Comparison of ENCODE assay signal across 23 cellular contexts in the genomic region with DNA sequence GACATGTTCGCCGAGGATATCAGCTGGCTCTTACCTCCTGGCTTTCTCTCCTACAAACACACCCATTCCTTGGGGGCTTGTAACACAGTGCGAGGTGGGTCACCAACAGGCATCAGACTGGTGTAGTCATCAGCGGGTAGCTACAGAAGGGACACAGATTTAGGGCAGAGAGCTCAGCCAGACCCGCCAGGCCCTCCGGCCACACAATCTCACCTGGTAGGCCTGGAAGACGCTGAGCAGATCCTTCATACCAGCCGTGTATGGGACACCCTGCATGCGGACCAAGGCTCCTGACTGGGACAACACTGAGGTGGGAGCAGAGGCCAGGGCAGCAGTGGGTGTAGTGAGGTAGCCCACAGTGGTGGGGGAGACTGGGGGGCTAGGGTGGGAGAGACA. TPM values are rescaled to one million over a fixed set of nuclear protein-coding genes. Genes with fewer than 3 reads are reported as not detected.
DNase-seq lines count a peak whose midpoint lies in the region; ATAC-seq, FAIRE-seq and TF ChIP-seq lines count a peak whose summit lies in the region.
"Had no signal": no experiment of that assay in that cellular context is flagged by ENCODE, and none has a peak within 500 bp of the region (broad histone marks: within the 10 kb centered on the region; RNA-seq: fewer than 3 reads in every experiment).

No MANE protein-coding gene starts in this region.

- TF ChIP-seq POLR2A in HepG2 (IDR thresholded peaks at IDR 0.05; ENCODE audit: insufficient read depth in 1 of 2, low read depth in 2 of 2, low read length in 2 of 2): no peak
- no peak for TF ChIP-seq POLR2A in esophagus squamous epithelium (IDR thresholded peaks at IDR 0.05)

- TF ChIP-seq EP300 in HepG2 (IDR thresholded peaks at IDR 0.05; ENCODE audit: low read depth in 2 of 2, low read length in 2 of 2) (no peak), HepG2 (CRISPR knock-in tag; IDR thresholded peaks at IDR 0.05; ENCODE audit: borderline replicate concordance) (no peak)

- no TSS peak for BruUV-seq in HepG2 (replicated peaks; lab: Mats Ljungman, UMichigan)

- FAIRE-seq in HepG2 (lab: Jason Lieb, UNC) (no peak), urothelium cell line (lab: Jason Lieb, UNC) (peak; percentile 56)
- FAIRE-seq: A549, HTR-8/SVneo had no signal

- H3K9me3 Mint-ChIP-seq in WTC11: no peaks in the 10 kb centered on the region
- H3K9me3 Mint-ChIP-seq: CD4-positive, CD25-positive, alpha-beta regulatory T cell had no signal

- peak; percentile 55 for DNase-seq in activated effector memory CD4-positive, alpha-beta T cell treated with anti-CD3 and anti-CD28 coated beads, Interleukin-2, amount 50 U/mL, for 16 hours
- DNase-seq in activated effector memory CD4-positive, alpha-beta T cell treated with Interleukin-2 at 50 U/mL for 16 hours: no peak
- DNase-seq in WTC11 (ENCODE audit: low spot score) (no peak), HepG2 (ENCODE audit: low spot score) (no peak), urothelium cell line (ENCODE audit: low spot score) (no peak), esophagus squamous epithelium (lab: John Stamatoyannopoulos, UW) (no peak), AG08396 (ENCODE audit: low spot score) (no peak)
- DNase-seq: BE2C; CD4-positive, CD25-positive, alpha-beta regulatory T cell; DMS79; GM23248; IMR-90; MV-4-11; NCI-H1105 treated with DMSO at 0.1 percent for 48 hours; NCI-H446; NCI-H526 had no signal

- no peak overlapping the region for H3K4me2 ChIP-seq in HepG2 (ENCODE audit: low read depth, low read length)
- H3K4me2 ChIP-seq: A549 had no signal

- H3K27me3 ChIP-seq in HepG2 (ENCODE audit: control insufficient read depth in 1 of 2, insufficient read depth in 2 of 2, low read length in 2 of 2) (no peaks in the 10 kb centered on the region; a peak in 1 of 5 replicates), esophagus squamous epithelium (no peaks in the 10 kb centered on the region)
- H3K27me3 ChIP-seq: BE2C, Peyer's patch, SJSA1 had no signal

- H3K9me3 ChIP-seq in HepG2 (ENCODE audit: low read length): no peaks in the 10 kb centered on the region
- no peaks in the 10 kb centered on the region for H3K9me3 ChIP-seq in esophagus squamous epithelium
- H3K9me3 ChIP-seq: A549, BE2C, HAP-1, Peyer's patch, SJSA1 had no signal

- TF ChIP-seq CTCF in WTC11 (IDR thresholded peaks at IDR 0.05) (no peak), HepG2 (CRISPR knock-in tag; IDR thresholded peaks at IDR 0.05) (no peak), esophagus squamous epithelium (IDR thresholded peaks at IDR 0.05) (no peak)

- H3K4me3 ChIP-seq in HepG2 (replicated peaks in 1 of 3; ENCODE audit: insufficient read depth in 1 of 3, low read depth in 2 of 3, low read length in 3 of 3): no peak overlapping the region
- no peak overlapping the region for H3K4me3 ChIP-seq in esophagus squamous epithelium
- H3K4me3 ChIP-seq: A549, GM23248, HAP-1, Peyer's patch, SJSA1 had no signal

- no peak overlapping the region for H3K27ac ChIP-seq in HepG2 (ENCODE audit: extremely low read length, insufficient read depth, low read length)
- no peak overlapping the region for H3K27ac ChIP-seq in esophagus squamous epithelium
- H3K27ac ChIP-seq: A549, GM23248, Peyer's patch, SJSA1 had no signal

- no peak overlapping the region for H3K4me3 Mint-ChIP-seq in WTC11

- peaks cover 20% of the 10 kb centered on the region for H3K4me1 Mint-ChIP-seq in WTC11

- no peak overlapping the region for H2AFZ ChIP-seq in HepG2 (ENCODE audit: low read length)
- H2AFZ ChIP-seq: GM23248 had no signal

- peaks cover 42% of the 10 kb centered on the region for H3K4me1 ChIP-seq in HepG2 (ENCODE audit: insufficient read depth, low read length)
- peaks cover 0 to 61% (median 0%) of the 10 kb centered on the region in 3 donors for H3K4me1 ChIP-seq in esophagus squamous epithelium
- H3K4me1 ChIP-seq: HAP-1, SJSA1 had no signal

- intact Hi-C loops in HepG2 (cut with micrococcal nuclease; ENCODE audit: unreplicated experiment) (no loop called here), esophagus squamous epithelium (cut with DNase I) (loop anchor here (10.0 kb wide), 1 partner anchor 145 kb away; a partner anchor contains a TSS)

- H3K79me2 ChIP-seq in HepG2 (ENCODE audit: insufficient read depth, low read length): peaks cover 19% of the 10 kb centered on the region

- H3K36me3 ChIP-seq in HepG2 (replicated peaks in 1 of 2; ENCODE audit: control insufficient read depth in 1 of 2, insufficient read depth in 2 of 2, low read length in 2 of 2): peaks cover 39 to 77% of the 10 kb centered on the region in 2 experiments
- peaks cover 18 to 75% (median 23%) of the 10 kb centered on the region in 3 donors for H3K36me3 ChIP-seq in esophagus squamous epithelium

- POLR2A ChIA-PET in WTC11 (lab: Charles Lee) (interaction anchor here (1.8 kb wide), 1 partner anchor 145 kb away, joined by 5 read pairs; a partner anchor contains a TSS), HepG2 (lab: Yijun Ruan, JAX) (interaction anchor here (0.7 to 1.5 kb wide), 5 partner anchors 27 to 179 kb away, joined by 3 to 5 read pairs (median 3); no protein-coding TSS in a partner anchor)

- TF ChIP-seq RAD21 in HepG2 (CRISPR knock-in tag; IDR thresholded peaks at IDR 0.05): no peak

- peaks cover 40% of the 10 kb centered on the region for H3K36me3 Mint-ChIP-seq in WTC11

- CTCF ChIA-PET in WTC11 (lab: Charles Lee) (interaction anchor here (0.6 to 1.0 kb wide), 3 partner anchors 136 to 146 kb away, joined by 3 to 10 read pairs (median 3); no protein-coding TSS in a partner anchor), HepG2 (lab: Yijun Ruan, JAX; ENCODE audit: low intra/inter-chr PET ratio, low total read pairs) (interaction anchor here (0.8 to 1.3 kb wide), 2 partner anchors 189 to 237 kb away, joined by 3 read pairs; no protein-coding TSS in a partner anchor)

- WGBS in HepG2 (ENCODE audit: low lambda C conversion rate): 100% methylated on average over 8 of the region's 9 CpGs
- WGBS in esophagus squamous epithelium, 2 donors: 70 to 100% methylated on average over 2 to 3 of the region's 9 CpGs

- no peak overlapping the region for H3K9ac ChIP-seq in HepG2 (ENCODE audit: insufficient read depth, low read depth, low read length)
- H3K9ac ChIP-seq: GM23248 had no signal

- peaks cover 44% of the 10 kb centered on the region for H4K20me1 ChIP-seq in HepG2 (ENCODE audit: insufficient read depth, low read length)

- no peaks in the 10 kb centered on the region for H3K27me3 Mint-ChIP-seq in WTC11 (ENCODE audit: low read depth)
- H3K27me3 Mint-ChIP-seq: CD4-positive, CD25-positive, alpha-beta regulatory T cell had no signal

- ATAC-seq in WTC11 (no peak), HepG2 (no peak), HG03378 (IDR thresholded peaks at IDR 0.05; ENCODE audit: unreplicated experiment) (no peak)

- no peak overlapping the region for H3K27ac Mint-ChIP-seq in WTC11
- H3K27ac Mint-ChIP-seq: CD4-positive, CD25-positive, alpha-beta regulatory T cell had no signal

- in situ Hi-C loops in HepG2 (cut with HindIII; ENCODE audit: extremely low pct_ligation_motif_present, low pct_unique_long_range_greater_than_20kb): loop anchor here (10.0 kb wide), 1 partner anchor 145 kb away; a partner anchor contains a TSS

RNA-seq across cellular contexts. Expression of a gene that starts 5.8 kb away (rescaled TPM):
- total RNA-seq in WTC11 (2021): 48.5 to 55.0 TPM (median 49.8 TPM) in 3 replicates
- 17.1 and 21.1 TPM in 2 replicates for total RNA-seq in HepG2 (2016; rRNA removed; fragmentation: Illumina TruSeq; extraction: Trizol)
- total RNA-seq in HepG2 (2016; cell fraction: cytosol; rRNA removed; fragmentation: Illumina TruSeq; extraction: Trizol; ENCODE audit: low read depth): 6.8 and 7.6 TPM in 2 replicates
- total RNA-seq in HepG2 (2016; cell fraction: insoluble cytoplasmic fraction; rRNA removed; fragmentation: Illumina TruSeq; extraction: Trizol): 14.0 and 20.2 TPM in 2 replicates
- 8.4 and 9.8 TPM in 2 replicates for total RNA-seq in HepG2 (2016; cell fraction: membrane; rRNA removed; fragmentation: Illumina TruSeq; extraction: Trizol)
- total RNA-seq in HepG2 (2016; cell fraction: nucleus; rRNA removed; fragmentation: Illumina TruSeq; extraction: Trizol): 30.8 and 33.0 TPM in 2 replicates
- 32.4 and 36.3 TPM in 2 replicates for polyA plus RNA-seq in HepG2 (2011; rRNA removed)
- polyA plus RNA-seq in HepG2 (2011; cell fraction: cytosol; rRNA removed): 15.3 and 21.4 TPM in 2 replicates
- polyA plus RNA-seq in HepG2 (2011; cell fraction: nucleus; rRNA removed): 149 and 178 TPM in 2 replicates
- polyA plus RNA-seq in HepG2 (2012): 22.9 and 25.0 TPM in 2 replicates
- 1.9 and 2.0 TPM in 2 replicates for polyA plus RNA-seq in HepG2 (2016; cell fraction: cytosol; fragmentation: Illumina TruSeq; extraction: Trizol; ENCODE audit: low read depth)
- 20.9 and 25.3 TPM in 2 replicates for polyA plus RNA-seq in HepG2 (2016; cell fraction: insoluble cytoplasmic fraction; fragmentation: Illumina TruSeq; extraction: Trizol; ENCODE audit: low read depth)
- polyA plus RNA-seq in HepG2 (2016; cell fraction: membrane; fragmentation: Illumina TruSeq; extraction: Trizol; ENCODE audit: low read depth): 6.3 and 6.7 TPM in 2 replicates
- 75.9 and 77.2 TPM in 2 replicates for polyA plus RNA-seq in HepG2 (2016; cell fraction: nucleus; fragmentation: Illumina TruSeq; extraction: Trizol; ENCODE audit: insufficient read depth, low read depth)
- polyA minus RNA-seq in HepG2 (2011; rRNA and poly(A)+ RNA removed; ENCODE audit: low replicate concordance): 91.8 and 102 TPM in 2 replicates
- 22.4 and 22.8 TPM in 2 replicates for polyA minus RNA-seq in HepG2 (2011; cell fraction: cytosol; rRNA and poly(A)+ RNA removed)
- 79.8 and 79.9 TPM in 2 replicates for polyA minus RNA-seq in HepG2 (2011; cell fraction: nucleus; rRNA and poly(A)+ RNA removed)
- total RNA-seq in esophagus squamous epithelium: 100 to 1,000 TPM in 3 of 4 donors, 10 to 100 TPM in 1; 44.6 to 137 (median 118) TPM
- total RNA-seq: CD4-positive, CD25-positive, alpha-beta regulatory T cell; IMR-90; OCI-LY7 had no signal

RNA-seq across cellular contexts. Expression of a gene that starts 15.0 kb away (rescaled TPM):
- total RNA-seq in WTC11 (2021): 9.4 to 10.2 TPM (median 9.8 TPM) in 3 replicates
- total RNA-seq in HepG2 (2016; rRNA removed; fragmentation: Illumina TruSeq; extraction: Trizol): 9.9 and 14.4 TPM in 2 replicates
- total RNA-seq in HepG2 (2016; cell fraction: cytosol; rRNA removed; fragmentation: Illumina TruSeq; extraction: Trizol; ENCODE audit: low read depth): 1.6 and 1.9 TPM in 2 replicates
- 8.0 and 15.5 TPM in 2 replicates for total RNA-seq in HepG2 (2016; cell fraction: insoluble cytoplasmic fraction; rRNA removed; fragmentation: Illumina TruSeq; extraction: Trizol)
- 4.8 and 5.1 TPM in 2 replicates for total RNA-seq in HepG2 (2016; cell fraction: membrane; rRNA removed; fragmentation: Illumina TruSeq; extraction: Trizol)
- total RNA-seq in HepG2 (2016; cell fraction: nucleus; rRNA removed; fragmentation: Illumina TruSeq; extraction: Trizol): 16.6 and 20.9 TPM in 2 replicates
- polyA plus RNA-seq in HepG2 (2011; rRNA removed): 23.7 and 30.2 TPM in 2 replicates
- polyA plus RNA-seq in HepG2 (2011; cell fraction: cytosol; rRNA removed): 18.0 and 24.3 TPM in 2 replicates
- 25.8 and 28.3 TPM in 2 replicates for polyA plus RNA-seq in HepG2 (2011; cell fraction: nucleus; rRNA removed)
- polyA plus RNA-seq in HepG2 (2012): 14.5 and 15.3 TPM in 2 replicates
- polyA plus RNA-seq in HepG2 (2016; cell fraction: cytosol; fragmentation: Illumina TruSeq; extraction: Trizol; ENCODE audit: low read depth): 1.2 and 1.8 TPM in 2 replicates
- 8.4 and 8.8 TPM in 2 replicates for polyA plus RNA-seq in HepG2 (2016; cell fraction: insoluble cytoplasmic fraction; fragmentation: Illumina TruSeq; extraction: Trizol; ENCODE audit: low read depth)
- polyA plus RNA-seq in HepG2 (2016; cell fraction: membrane; fragmentation: Illumina TruSeq; extraction: Trizol; ENCODE audit: low read depth): 2.6 and 3.5 TPM in 2 replicates
- 29.5 and 29.9 TPM in 2 replicates for polyA plus RNA-seq in HepG2 (2016; cell fraction: nucleus; fragmentation: Illumina TruSeq; extraction: Trizol; ENCODE audit: insufficient read depth, low read depth)
- polyA minus RNA-seq in HepG2 (2011; rRNA and poly(A)+ RNA removed; ENCODE audit: low replicate concordance): 18.7 and 48.3 TPM in 2 replicates
- 13.9 and 15.8 TPM in 2 replicates for polyA minus RNA-seq in HepG2 (2011; cell fraction: cytosol; rRNA and poly(A)+ RNA removed)
- polyA minus RNA-seq in HepG2 (2011; cell fraction: nucleus; rRNA and poly(A)+ RNA removed): 5.9 and 8.5 TPM in 2 replicates
- 1 to 10 TPM; 3.3 to 9.8 (median 6.6) TPM for total RNA-seq in esophagus squamous epithelium

RNA-seq across cellular contexts. Expression of a gene that starts 34.2 kb away (rescaled TPM):
- total RNA-seq in WTC11 (2021) (27.4 TPM in 3 replicates), HepG2 (2016; rRNA removed; fragmentation: Illumina TruSeq; extraction: Trizol) (25.4 and 35.8 TPM in 2 replicates), esophagus squamous epithelium (10 to 100 TPM in 1 of 4 donors, 1 to 10 TPM in 3; 5.7 to 28.2 (median 7.9) TPM)
- total RNA-seq in HepG2 (2016; cell fraction: cytosol; rRNA removed; fragmentation: Illumina TruSeq; extraction: Trizol; ENCODE audit: low read depth): 116 and 121 TPM in 2 replicates
- 25.1 and 35.3 TPM in 2 replicates for total RNA-seq in HepG2 (2016; cell fraction: insoluble cytoplasmic fraction; rRNA removed; fragmentation: Illumina TruSeq; extraction: Trizol)
- 38.4 and 41.5 TPM in 2 replicates for total RNA-seq in HepG2 (2016; cell fraction: membrane; rRNA removed; fragmentation: Illumina TruSeq; extraction: Trizol)
- total RNA-seq in HepG2 (2016; cell fraction: nucleus; rRNA removed; fragmentation: Illumina TruSeq; extraction: Trizol): 53.5 and 62.4 TPM in 2 replicates
- 67.4 and 70.8 TPM in 2 replicates for polyA plus RNA-seq in HepG2 (2011; rRNA removed)
- 38.1 and 42.5 TPM in 2 replicates for polyA plus RNA-seq in HepG2 (2011; cell fraction: cytosol; rRNA removed)
- polyA plus RNA-seq in HepG2 (2011; cell fraction: nucleus; rRNA removed): 195 and 234 TPM in 2 replicates
- polyA plus RNA-seq in HepG2 (2012): 29.8 and 35.6 TPM in 2 replicates
- polyA plus RNA-seq in HepG2 (2016; cell fraction: cytosol; fragmentation: Illumina TruSeq; extraction: Trizol; ENCODE audit: low read depth): 4.5 and 5.9 TPM in 2 replicates
- 17.5 and 18.7 TPM in 2 replicates for polyA plus RNA-seq in HepG2 (2016; cell fraction: insoluble cytoplasmic fraction; fragmentation: Illumina TruSeq; extraction: Trizol; ENCODE audit: low read depth)
- 8.7 and 9.5 TPM in 2 replicates for polyA plus RNA-seq in HepG2 (2016; cell fraction: membrane; fragmentation: Illumina TruSeq; extraction: Trizol; ENCODE audit: low read depth)
- 86.8 and 104 TPM in 2 replicates for polyA plus RNA-seq in HepG2 (2016; cell fraction: nucleus; fragmentation: Illumina TruSeq; extraction: Trizol; ENCODE audit: insufficient read depth, low read depth)
- 346 and 374 TPM in 2 replicates for polyA minus RNA-seq in HepG2 (2011; rRNA and poly(A)+ RNA removed; ENCODE audit: low replicate concordance)
- 39.3 and 39.6 TPM in 2 replicates for polyA minus RNA-seq in HepG2 (2011; cell fraction: cytosol; rRNA and poly(A)+ RNA removed)
- polyA minus RNA-seq in HepG2 (2011; cell fraction: nucleus; rRNA and poly(A)+ RNA removed): 114 and 135 TPM in 2 replicates
